ENCODE assay signal across 8 cellular contexts in the genomic region with DNA sequence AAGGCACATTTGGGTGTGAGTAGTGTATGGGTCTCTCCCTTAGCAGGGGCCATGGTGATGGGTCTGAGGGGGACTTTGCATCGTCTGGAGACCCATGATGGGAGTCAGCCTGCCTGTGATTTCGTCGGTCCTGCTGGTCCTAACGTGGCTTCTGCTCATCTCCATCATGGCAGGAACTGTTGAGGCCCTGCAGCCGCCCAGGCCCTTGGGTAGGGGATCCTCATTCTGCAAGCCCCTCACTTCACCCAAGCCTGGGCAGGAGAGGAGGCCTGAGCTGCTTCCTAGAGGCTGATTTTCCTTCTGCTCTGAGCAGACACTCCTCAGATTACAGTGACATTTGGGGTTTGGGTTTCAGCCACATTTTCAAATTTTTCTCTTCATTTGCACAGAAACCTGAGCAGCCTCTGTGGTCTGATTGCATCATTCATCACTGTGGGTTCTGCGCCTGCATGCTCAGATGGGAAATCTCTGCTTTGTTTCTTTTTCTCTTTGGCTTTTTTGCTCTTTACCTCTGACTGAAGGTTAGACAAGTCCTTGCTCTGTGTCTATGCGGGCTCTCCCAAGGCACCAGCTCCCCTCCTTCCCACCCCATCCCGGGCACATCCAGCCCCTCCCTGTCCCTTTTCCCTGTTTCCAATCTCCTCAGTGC.
DNase-seq lines count a peak whose midpoint lies in the region; ATAC-seq and TF ChIP-seq lines count a peak whose summit lies in the region.

No MANE protein-coding gene starts in this region.

- H3K4me1 ChIP-seq in neural progenitor cell, result peaks cover 7% of the 10 kb centered on the region

- POLR2A ChIA-PET in activated CD8-positive, alpha-beta T cell treated with anti-CD3 and anti-CD28 coated beads for 36 hours (lab: Charles Lee), result interaction anchor here (1.0 kb wide), 1 partner anchor 29 kb away, joined by 3 read pairs; no protein-coding TSS in a partner anchor

- no peaks in the 10 kb centered on the region for H3K9me3 ChIP-seq in neural progenitor cell (ENCODE audit: low read depth)

- peak overlapping the region; percentile 47 for H3K27ac Mint-ChIP-seq in activated CD8-positive, alpha-beta T cell treated with anti-CD3 and anti-CD28 coated beads for 36 hours
- peak overlapping the region; percentile 34 for H3K27ac Mint-ChIP-seq in neural progenitor cell

- no peak overlapping the region for H3K4me3 Mint-ChIP-seq in activated CD8-positive, alpha-beta T cell treated with anti-CD3 and anti-CD28 coated beads for 36 hours
- H3K4me3 Mint-ChIP-seq in neural progenitor cell, result no peak overlapping the region

- H3K4me2 ChIP-seq in neural progenitor cell, result no peak overlapping the region

- no peak overlapping the region for H3K9ac ChIP-seq in neural progenitor cell

- H3K27me3 ChIP-seq in neural progenitor cell, result no peaks in the 10 kb centered on the region

- H3K4me1 Mint-ChIP-seq in activated CD8-positive, alpha-beta T cell treated with anti-CD3 and anti-CD28 coated beads for 36 hours (ENCODE audit: low read depth), result peaks cover 17% of the 10 kb centered on the region
- H3K4me1 Mint-ChIP-seq in neural progenitor cell, result peaks cover 37% of the 10 kb centered on the region

- H3K36me3 ChIP-seq in neural progenitor cell, result no peaks in the 10 kb centered on the region

- no peaks in the 10 kb centered on the region for H4K20me1 ChIP-seq in neural progenitor cell (ENCODE audit: low read depth)

- ATAC-seq in HG03520 (IDR thresholded peaks at IDR 0.05; ENCODE audit: unreplicated experiment), result peak; percentile 85
- ATAC-seq in activated CD8-positive, alpha-beta T cell treated with anti-CD3 and anti-CD28 coated beads for 36 hours, result peak; percentile 78

- no peaks in the 10 kb centered on the region for H3K9me3 Mint-ChIP-seq in activated CD8-positive, alpha-beta T cell treated with anti-CD3 and anti-CD28 coated beads for 36 hours
- peaks cover 5% of the 10 kb centered on the region for H3K9me3 Mint-ChIP-seq in neural progenitor cell

- H3K4me3 ChIP-seq in neural progenitor cell, result no peak overlapping the region

- intact Hi-C loops in activated CD8-positive, alpha-beta T cell treated with anti-CD3 and anti-CD28 coated beads for 36 hours (cut with micrococcal nuclease), result no loop called here

- DNase-seq in GM04504 (ENCODE audit: low read depth) (peak; percentile 67), GM20000 (ENCODE audit: low spot score) (peak; percentile 71), neural progenitor cell (ENCODE audit: low spot score) (no peak), NCI-H1048 (lab: John Stamatoyannopoulos, UW) (no peak), SHP77 treated with DMSO at 0.1 percent for 48 hours (lab: John Stamatoyannopoulos, UW) (no peak), ureter (ENCODE audit: low spot score) (no peak)
- peak; percentile 73 for DNase-seq in activated CD8-positive, alpha-beta T cell treated with anti-CD3 and anti-CD28 coated beads for 36 hours

- no peaks in the 10 kb centered on the region for H3K79me2 ChIP-seq in neural progenitor cell (ENCODE audit: low read depth)

- peak overlapping the region; percentile 68 for H2AFZ ChIP-seq in neural progenitor cell (replicated peaks)

- no peaks in the 10 kb centered on the region for H3F3A ChIP-seq in neural progenitor cell (ENCODE audit: low read depth)

- no peaks in the 10 kb centered on the region for H3K36me3 Mint-ChIP-seq in activated CD8-positive, alpha-beta T cell treated with anti-CD3 and anti-CD28 coated beads for 36 hours (ENCODE audit: low read depth)
- no peaks in the 10 kb centered on the region for H3K36me3 Mint-ChIP-seq in neural progenitor cell

- CTCF ChIA-PET in activated CD8-positive, alpha-beta T cell treated with anti-CD3 and anti-CD28 coated beads for 36 hours (lab: Charles Lee), result no interaction called here

- TF ChIP-seq CTCF in GM20000 (IDR thresholded peaks at IDR 0.05; ENCODE audit: extremely low read depth, missing control alignments), result no peak
- TF ChIP-seq CTCF in activated CD8-positive, alpha-beta T cell treated with anti-CD3 and anti-CD28 coated beads for 36 hours (IDR thresholded peaks at IDR 0.05), result no peak
- no peak for TF ChIP-seq CTCF in neural progenitor cell (IDR thresholded peaks at IDR 0.05)

- no peak overlapping the region for H3K27ac ChIP-seq in neural progenitor cell

- H3K27me3 Mint-ChIP-seq in activated CD8-positive, alpha-beta T cell treated with anti-CD3 and anti-CD28 coated beads for 36 hours, result no peaks in the 10 kb centered on the region
- H3K27me3 Mint-ChIP-seq in neural progenitor cell (ENCODE audit: insufficient read depth, low read depth), result peaks cover 16% of the 10 kb centered on the region

Comparison
In these comparisons a context has a peak if more than half of its experiments do, and no peak if none do; other contexts are left out.
1. DNase-seq: peak in GM04504 (single experiment), GM20000 (single experiment) and activated CD8-positive, alpha-beta T cell treated with anti-CD3 and anti-CD28 coated beads for 36 hours (single experiment); none in neural progenitor cell (single experiment), NCI-H1048 (single experiment), SHP77 treated with DMSO at 0.1 percent for 48 hours (single experiment) and ureter (single experiment).